ENCODE assay signal across 13 cellular contexts in genomic region chr4:146367347-146367746, GRCh38.
A peak's percentile ranks its signal among the peaks of the same experiment; 100 is the strongest.
DNase-seq lines count a peak whose midpoint lies in the region; ATAC-seq and TF ChIP-seq lines count a peak whose summit lies in the region.
"Had no signal": no experiment of that assay in that cellular context is flagged by ENCODE, and none has a peak within 500 bp of the region (broad histone marks: within the 10 kb centered on the region; RNA-seq: fewer than 3 reads in every experiment).

No MANE protein-coding gene starts in this region.

- peaks cover 24% of the 10 kb centered on the region for H3K4me1 Mint-ChIP-seq in endodermal cell

- no peak overlapping the region for H3K27ac Mint-ChIP-seq in endodermal cell
- H3K27ac Mint-ChIP-seq: CD4-positive, CD25-positive, alpha-beta regulatory T cell had no signal

- CTCF ChIA-PET in A673 (lab: Charles Lee) = no interaction called here

- no peaks in the 10 kb centered on the region for H3K36me3 Mint-ChIP-seq in endodermal cell (ENCODE audit: low read depth)
- H3K36me3 Mint-ChIP-seq: CD4-positive, CD25-positive, alpha-beta regulatory T cell had no signal

- no peak overlapping the region for H3K4me2 ChIP-seq in MM.1S (ENCODE audit: low read depth, low read length)
- H3K4me2 ChIP-seq: BLaER1 had no signal

- H3K9me3 ChIP-seq in A673 (ENCODE audit: low read depth, low read length, poor library complexity, severe bottlenecking) = peaks cover 24% of the 10 kb centered on the region
- H3K9me3 ChIP-seq in endodermal cell (ENCODE audit: control insufficient read depth, low read length) = peaks cover 15% of the 10 kb centered on the region
- H3K9me3 ChIP-seq in MM.1S (replicated peaks; ENCODE audit: insufficient read depth, low read length) = no peaks in the 10 kb centered on the region

- no peaks in the 10 kb centered on the region for H4K20me1 ChIP-seq in MM.1S (ENCODE audit: insufficient read depth, low read length)
- H4K20me1 ChIP-seq: BLaER1 had no signal

- BruUV-seq in A673 (replicated peaks; lab: Mats Ljungman, UMichigan) = no TSS peak

- H3K27ac ChIP-seq in 22Rv1 (peak overlapping the region; percentile 96), A673 (ENCODE audit: low read depth, low read length, poor library complexity, severe bottlenecking) (peak overlapping the region; percentile 66), endodermal cell (ENCODE audit: low read depth, low read length) (peak overlapping the region; percentile 74), MM.1S (ENCODE audit: low read length) (no peak overlapping the region)
- H3K27ac ChIP-seq: BLaER1, GM23248 had no signal

- POLR2A ChIA-PET in A673 (lab: Charles Lee; ENCODE audit: low non-redundant PET) = no interaction called here

- H3K79me2 ChIP-seq in MM.1S (ENCODE audit: low read length) = no peaks in the 10 kb centered on the region

- H3K4me1 ChIP-seq in A673 (ENCODE audit: insufficient read depth, low read length, poor library complexity, severe bottlenecking) (peaks cover 56% of the 10 kb centered on the region), endodermal cell (ENCODE audit: control insufficient read depth, insufficient read depth, low read length) (peaks cover 9% of the 10 kb centered on the region), MM.1S (ENCODE audit: low read length) (peaks cover 3% of the 10 kb centered on the region; the same call in 1 of the 2 replicates)
- H3K4me1 ChIP-seq: BLaER1 had no signal

- H3K36me3 ChIP-seq in A673 (ENCODE audit: insufficient read depth, low read length, poor library complexity, severe bottlenecking) = no peaks in the 10 kb centered on the region
- no peaks in the 10 kb centered on the region for H3K36me3 ChIP-seq in endodermal cell (ENCODE audit: control insufficient read depth, insufficient read depth, low read length)
- H3K36me3 ChIP-seq in MM.1S (replicated peaks; ENCODE audit: insufficient read depth, low read length) = no peaks in the 10 kb centered on the region
- H3K36me3 ChIP-seq: BLaER1 had no signal

- DNase-seq in A673 (ENCODE audit: low spot score) (no peak), endodermal cell (no peak), pons (ENCODE audit: low spot score) (peak; percentile 19), MM.1S (no peak)
- DNase-seq: AML-193; Calu3; CD4-positive, CD25-positive, alpha-beta regulatory T cell; DMS 273 treated with DMSO at 0.1 percent for 48 hours; GM23248; H7 had no signal

- no peaks in the 10 kb centered on the region; the same call in 1 of the 2 replicates for H3K9me2 ChIP-seq in MM.1S (replicated peaks; ENCODE audit: insufficient read depth, low read length)

- no peak for ATAC-seq in GM21423 (IDR thresholded peaks at IDR 0.05; ENCODE audit: unreplicated experiment)

- no peaks in the 10 kb centered on the region for H3K27me3 ChIP-seq in A673 (replicated peaks; ENCODE audit: insufficient read depth, low read depth, low read length, poor library complexity)
- H3K27me3 ChIP-seq in endodermal cell (ENCODE audit: control insufficient read depth, insufficient read depth, low read length, poor library complexity, severe bottlenecking) = no peaks in the 10 kb centered on the region
- H3K27me3 ChIP-seq in MM.1S (replicated peaks; ENCODE audit: insufficient read depth, low read length) = no peaks in the 10 kb centered on the region
- H3K27me3 ChIP-seq: BLaER1 had no signal

- TF ChIP-seq CTCF in 22Rv1 (IDR thresholded peaks at IDR 0.05) (no peak), A673 (conservative IDR thresholded peaks at IDR 0.05; ENCODE audit: low read depth, low read length) (no peak), endodermal cell (conservative IDR thresholded peaks at IDR 0.05) (no peak), MM.1S (IDR thresholded peaks at IDR 0.05; ENCODE audit: low read length) (no peak)

- H2AFZ ChIP-seq in MM.1S (ENCODE audit: low read length) = no peak overlapping the region
- H2AFZ ChIP-seq: GM23248 had no signal

- no peak overlapping the region for H3K4me3 Mint-ChIP-seq in endodermal cell
- H3K4me3 Mint-ChIP-seq: CD4-positive, CD25-positive, alpha-beta regulatory T cell had no signal

- H3F3A ChIP-seq in MM.1S (ENCODE audit: insufficient read depth, low read length) = 0 out of 2 replicates have a peak, but pooled peaks cover 3% of the 10 kb centered on the region

- H3K27me3 Mint-ChIP-seq in endodermal cell (ENCODE audit: insufficient read depth) = no peaks in the 10 kb centered on the region
- H3K27me3 Mint-ChIP-seq: CD4-positive, CD25-positive, alpha-beta regulatory T cell had no signal

- H3K9ac ChIP-seq in endodermal cell (ENCODE audit: extremely low read depth, low read length, poor library complexity, severe bottlenecking) = no peak overlapping the region
- no peak overlapping the region for H3K9ac ChIP-seq in MM.1S (ENCODE audit: low read length)
- H3K9ac ChIP-seq: BLaER1, GM23248 had no signal

- H3K9me3 Mint-ChIP-seq in endodermal cell = peaks cover 5% of the 10 kb centered on the region

- 90% methylated on average over 1 of the region's 1 CpG; no CpG with 5 or more reads in 1 of the 2 experiments for WGBS in endodermal cell (ENCODE audit: insufficient coverage in 1 of 2, insufficient read length in 1 of 2), 2 experiments

- H3K4me3 ChIP-seq in A673 (ENCODE audit: low read depth, low read length, poor library complexity, severe bottlenecking) (peak overlapping the region; percentile 12), endodermal cell (ENCODE audit: low read length) (no peak overlapping the region), MM.1S (ENCODE audit: low read length) (no peak overlapping the region)
- H3K4me3 ChIP-seq: BLaER1, GM23248 had no signal

- intact Hi-C loops in A673 (cut with micrococcal nuclease; ENCODE audit: unreplicated experiment) = no loop called here
